In the genomic region with DNA sequence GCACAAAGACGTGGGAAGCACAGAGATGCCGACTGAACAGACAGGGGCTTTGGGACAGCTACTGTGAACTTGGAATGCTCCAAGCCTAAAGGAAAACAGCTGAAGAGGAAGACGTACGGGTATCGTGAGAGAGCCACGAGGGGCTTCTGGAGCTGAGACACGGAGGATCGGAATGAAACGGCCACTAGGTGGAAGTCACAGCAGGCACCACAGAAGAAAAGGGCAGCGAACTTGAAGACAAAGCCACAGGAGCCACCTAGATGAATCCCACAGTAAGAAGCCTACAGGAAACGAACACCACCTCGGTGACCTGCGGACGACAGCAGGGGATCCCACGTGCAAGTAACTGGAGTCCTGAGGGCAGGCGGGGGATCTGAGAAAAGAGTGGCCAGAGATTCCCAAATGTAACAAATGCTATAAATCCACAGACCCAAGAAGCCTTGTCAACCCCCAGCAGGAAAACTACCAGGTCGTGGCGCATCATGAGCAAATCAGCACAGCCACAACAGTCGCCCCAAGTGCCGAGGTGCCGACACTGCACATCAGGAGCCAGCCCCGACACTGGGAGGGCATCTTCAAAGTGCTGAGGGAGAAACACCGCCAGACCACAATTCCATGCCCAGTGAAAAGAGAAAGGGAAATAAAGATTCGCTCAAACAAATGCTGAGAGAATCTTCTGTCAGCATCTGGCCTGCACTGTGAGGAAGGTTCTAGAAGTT, we compare ENCODE assay signal across 1 cellular context.
TF ChIP-seq lines count a peak whose summit lies in the region.

No MANE protein-coding gene starts in this region.

TF ChIP-seq in SK-N-SH treated with all-trans-retinoic acid at 6 μM for 48 hours, 23 proteins besides CTCF, POLR2A, EP300 and RAD21 (continued from another document):
- TF ChIP-seq, protein P1, sequence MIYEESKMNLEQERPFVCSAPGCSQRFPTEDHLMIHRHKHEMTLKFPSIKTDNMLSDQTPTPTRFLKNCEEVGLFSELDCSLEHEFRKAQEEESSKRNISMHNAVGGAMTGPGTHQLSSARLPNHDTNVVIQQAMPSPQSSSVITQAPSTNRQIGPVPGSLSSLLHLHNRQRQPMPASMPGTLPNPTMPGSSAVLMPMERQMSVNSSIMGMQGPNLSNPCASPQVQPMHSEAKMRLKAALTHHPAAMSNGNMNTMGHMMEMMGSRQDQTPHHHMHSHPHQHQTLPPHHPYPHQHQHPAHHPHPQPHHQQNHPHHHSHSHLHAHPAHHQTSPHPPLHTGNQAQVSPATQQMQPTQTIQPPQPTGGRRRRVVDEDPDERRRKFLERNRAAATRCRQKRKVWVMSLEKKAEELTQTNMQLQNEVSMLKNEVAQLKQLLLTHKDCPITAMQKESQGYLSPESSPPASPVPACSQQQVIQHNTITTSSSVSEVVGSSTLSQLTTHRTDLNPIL (CRISPR knock-in tag; IDR thresholded peaks at IDR 0.05; ENCODE audit: low read depth): no peak
- TF ChIP-seq TOX (CRISPR knock-in tag; IDR thresholded peaks at IDR 0.05; ENCODE audit: borderline replicate concordance): no peak
- TF ChIP-seq, protein P2, sequence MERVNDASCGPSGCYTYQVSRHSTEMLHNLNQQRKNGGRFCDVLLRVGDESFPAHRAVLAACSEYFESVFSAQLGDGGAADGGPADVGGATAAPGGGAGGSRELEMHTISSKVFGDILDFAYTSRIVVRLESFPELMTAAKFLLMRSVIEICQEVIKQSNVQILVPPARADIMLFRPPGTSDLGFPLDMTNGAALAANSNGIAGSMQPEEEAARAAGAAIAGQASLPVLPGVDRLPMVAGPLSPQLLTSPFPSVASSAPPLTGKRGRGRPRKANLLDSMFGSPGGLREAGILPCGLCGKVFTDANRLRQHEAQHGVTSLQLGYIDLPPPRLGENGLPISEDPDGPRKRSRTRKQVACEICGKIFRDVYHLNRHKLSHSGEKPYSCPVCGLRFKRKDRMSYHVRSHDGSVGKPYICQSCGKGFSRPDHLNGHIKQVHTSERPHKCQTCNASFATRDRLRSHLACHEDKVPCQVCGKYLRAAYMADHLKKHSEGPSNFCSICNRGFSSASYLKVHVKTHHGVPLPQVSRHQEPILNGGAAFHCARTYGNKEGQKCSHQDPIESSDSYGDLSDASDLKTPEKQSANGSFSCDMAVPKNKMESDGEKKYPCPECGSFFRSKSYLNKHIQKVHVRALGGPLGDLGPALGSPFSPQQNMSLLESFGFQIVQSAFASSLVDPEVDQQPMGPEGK (CRISPR knock-in tag; IDR thresholded peaks at IDR 0.05; ENCODE audit: borderline replicate concordance): no peak
- TF ChIP-seq, protein P3, sequence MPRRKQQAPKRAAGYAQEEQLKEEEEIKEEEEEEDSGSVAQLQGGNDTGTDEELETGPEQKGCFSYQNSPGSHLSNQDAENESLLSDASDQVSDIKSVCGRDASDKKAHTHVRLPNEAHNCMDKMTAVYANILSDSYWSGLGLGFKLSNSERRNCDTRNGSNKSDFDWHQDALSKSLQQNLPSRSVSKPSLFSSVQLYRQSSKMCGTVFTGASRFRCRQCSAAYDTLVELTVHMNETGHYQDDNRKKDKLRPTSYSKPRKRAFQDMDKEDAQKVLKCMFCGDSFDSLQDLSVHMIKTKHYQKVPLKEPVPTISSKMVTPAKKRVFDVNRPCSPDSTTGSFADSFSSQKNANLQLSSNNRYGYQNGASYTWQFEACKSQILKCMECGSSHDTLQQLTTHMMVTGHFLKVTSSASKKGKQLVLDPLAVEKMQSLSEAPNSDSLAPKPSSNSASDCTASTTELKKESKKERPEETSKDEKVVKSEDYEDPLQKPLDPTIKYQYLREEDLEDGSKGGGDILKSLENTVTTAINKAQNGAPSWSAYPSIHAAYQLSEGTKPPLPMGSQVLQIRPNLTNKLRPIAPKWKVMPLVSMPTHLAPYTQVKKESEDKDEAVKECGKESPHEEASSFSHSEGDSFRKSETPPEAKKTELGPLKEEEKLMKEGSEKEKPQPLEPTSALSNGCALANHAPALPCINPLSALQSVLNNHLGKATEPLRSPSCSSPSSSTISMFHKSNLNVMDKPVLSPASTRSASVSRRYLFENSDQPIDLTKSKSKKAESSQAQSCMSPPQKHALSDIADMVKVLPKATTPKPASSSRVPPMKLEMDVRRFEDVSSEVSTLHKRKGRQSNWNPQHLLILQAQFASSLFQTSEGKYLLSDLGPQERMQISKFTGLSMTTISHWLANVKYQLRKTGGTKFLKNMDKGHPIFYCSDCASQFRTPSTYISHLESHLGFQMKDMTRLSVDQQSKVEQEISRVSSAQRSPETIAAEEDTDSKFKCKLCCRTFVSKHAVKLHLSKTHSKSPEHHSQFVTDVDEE (CRISPR knock-in tag; IDR thresholded peaks at IDR 0.05): no peak
- no peak for TF ChIP-seq ZNF70 (CRISPR knock-in tag; IDR thresholded peaks at IDR 0.05)
- no peak for TF ChIP-seq ESRRG (CRISPR knock-in tag; IDR thresholded peaks at IDR 0.05)
- TF ChIP-seq, protein P4, sequence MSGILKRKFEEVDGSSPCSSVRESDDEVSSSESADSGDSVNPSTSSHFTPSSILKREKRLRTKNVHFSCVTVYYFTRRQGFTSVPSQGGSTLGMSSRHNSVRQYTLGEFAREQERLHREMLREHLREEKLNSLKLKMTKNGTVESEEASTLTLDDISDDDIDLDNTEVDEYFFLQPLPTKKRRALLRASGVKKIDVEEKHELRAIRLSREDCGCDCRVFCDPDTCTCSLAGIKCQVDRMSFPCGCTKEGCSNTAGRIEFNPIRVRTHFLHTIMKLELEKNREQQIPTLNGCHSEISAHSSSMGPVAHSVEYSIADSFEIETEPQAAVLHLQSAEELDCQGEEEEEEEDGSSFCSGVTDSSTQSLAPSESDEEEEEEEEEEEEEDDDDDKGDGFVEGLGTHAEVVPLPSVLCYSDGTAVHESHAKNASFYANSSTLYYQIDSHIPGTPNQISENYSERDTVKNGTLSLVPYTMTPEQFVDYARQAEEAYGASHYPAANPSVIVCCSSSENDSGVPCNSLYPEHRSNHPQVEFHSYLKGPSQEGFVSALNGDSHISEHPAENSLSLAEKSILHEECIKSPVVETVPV (CRISPR knock-in tag; IDR thresholded peaks at IDR 0.05): no peak
- TF ChIP-seq SNAI2 (CRISPR knock-in tag; IDR thresholded peaks at IDR 0.05): no peak
- no peak for TF ChIP-seq GLIS3 (CRISPR knock-in tag; IDR thresholded peaks at IDR 0.05)
- no peak for TF ChIP-seq RARB (CRISPR knock-in tag; IDR thresholded peaks at IDR 0.05)
- TF ChIP-seq OSR1 (CRISPR knock-in tag; IDR thresholded peaks at IDR 0.05): no peak
- TF ChIP-seq ISL1 (CRISPR knock-in tag; IDR thresholded peaks at IDR 0.05): no peak
- no peak for TF ChIP-seq ZFP3 (CRISPR knock-in tag; IDR thresholded peaks at IDR 0.05)
- no peak for TF ChIP-seq TCF4 (CRISPR knock-in tag; IDR thresholded peaks at IDR 0.05; ENCODE audit: borderline replicate concordance)
- TF ChIP-seq, protein P5, sequence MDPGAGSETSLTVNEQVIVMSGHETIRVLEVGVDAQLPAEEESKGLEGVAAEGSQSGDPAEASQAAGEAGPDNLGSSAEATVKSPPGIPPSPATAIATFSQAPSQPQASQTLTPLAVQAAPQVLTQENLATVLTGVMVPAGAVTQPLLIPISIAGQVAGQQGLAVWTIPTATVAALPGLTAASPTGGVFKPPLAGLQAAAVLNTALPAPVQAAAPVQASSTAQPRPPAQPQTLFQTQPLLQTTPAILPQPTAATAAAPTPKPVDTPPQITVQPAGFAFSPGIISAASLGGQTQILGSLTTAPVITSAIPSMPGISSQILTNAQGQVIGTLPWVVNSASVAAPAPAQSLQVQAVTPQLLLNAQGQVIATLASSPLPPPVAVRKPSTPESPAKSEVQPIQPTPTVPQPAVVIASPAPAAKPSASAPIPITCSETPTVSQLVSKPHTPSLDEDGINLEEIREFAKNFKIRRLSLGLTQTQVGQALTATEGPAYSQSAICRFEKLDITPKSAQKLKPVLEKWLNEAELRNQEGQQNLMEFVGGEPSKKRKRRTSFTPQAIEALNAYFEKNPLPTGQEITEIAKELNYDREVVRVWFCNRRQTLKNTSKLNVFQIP (CRISPR knock-in tag; IDR thresholded peaks at IDR 0.05; ENCODE audit: borderline replicate concordance, low read depth): no peak
- no peak for TF ChIP-seq ZC3H10 (CRISPR knock-in tag; IDR thresholded peaks at IDR 0.05)
